ENCODE assay signal across 1 cellular context in the genomic region with DNA sequence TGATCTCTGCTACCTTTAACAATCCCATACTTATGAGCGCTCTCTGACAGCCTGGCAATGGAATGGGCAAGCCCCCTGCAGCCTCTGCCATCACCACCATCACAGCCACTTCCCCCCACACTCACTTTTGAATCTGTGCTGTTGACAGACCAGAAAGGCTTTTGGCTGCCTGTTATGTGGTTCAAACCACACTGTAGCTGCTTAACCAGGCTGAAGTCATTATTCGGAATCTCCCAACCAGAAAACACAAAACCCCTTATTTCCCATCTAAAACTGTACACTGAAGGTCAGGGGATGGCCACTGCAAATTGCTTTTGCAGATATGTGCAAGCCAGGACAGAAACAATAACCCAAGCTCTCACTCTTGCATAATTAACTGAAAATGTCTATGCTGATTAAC.
TF ChIP-seq lines count a peak whose summit lies in the region.

No MANE protein-coding gene starts in this region.

TF ChIP-seq in GM23338, 12 proteins besides CTCF, POLR2A, EP300 and RAD21 (continued from another document):
- TF ChIP-seq, protein P1, sequence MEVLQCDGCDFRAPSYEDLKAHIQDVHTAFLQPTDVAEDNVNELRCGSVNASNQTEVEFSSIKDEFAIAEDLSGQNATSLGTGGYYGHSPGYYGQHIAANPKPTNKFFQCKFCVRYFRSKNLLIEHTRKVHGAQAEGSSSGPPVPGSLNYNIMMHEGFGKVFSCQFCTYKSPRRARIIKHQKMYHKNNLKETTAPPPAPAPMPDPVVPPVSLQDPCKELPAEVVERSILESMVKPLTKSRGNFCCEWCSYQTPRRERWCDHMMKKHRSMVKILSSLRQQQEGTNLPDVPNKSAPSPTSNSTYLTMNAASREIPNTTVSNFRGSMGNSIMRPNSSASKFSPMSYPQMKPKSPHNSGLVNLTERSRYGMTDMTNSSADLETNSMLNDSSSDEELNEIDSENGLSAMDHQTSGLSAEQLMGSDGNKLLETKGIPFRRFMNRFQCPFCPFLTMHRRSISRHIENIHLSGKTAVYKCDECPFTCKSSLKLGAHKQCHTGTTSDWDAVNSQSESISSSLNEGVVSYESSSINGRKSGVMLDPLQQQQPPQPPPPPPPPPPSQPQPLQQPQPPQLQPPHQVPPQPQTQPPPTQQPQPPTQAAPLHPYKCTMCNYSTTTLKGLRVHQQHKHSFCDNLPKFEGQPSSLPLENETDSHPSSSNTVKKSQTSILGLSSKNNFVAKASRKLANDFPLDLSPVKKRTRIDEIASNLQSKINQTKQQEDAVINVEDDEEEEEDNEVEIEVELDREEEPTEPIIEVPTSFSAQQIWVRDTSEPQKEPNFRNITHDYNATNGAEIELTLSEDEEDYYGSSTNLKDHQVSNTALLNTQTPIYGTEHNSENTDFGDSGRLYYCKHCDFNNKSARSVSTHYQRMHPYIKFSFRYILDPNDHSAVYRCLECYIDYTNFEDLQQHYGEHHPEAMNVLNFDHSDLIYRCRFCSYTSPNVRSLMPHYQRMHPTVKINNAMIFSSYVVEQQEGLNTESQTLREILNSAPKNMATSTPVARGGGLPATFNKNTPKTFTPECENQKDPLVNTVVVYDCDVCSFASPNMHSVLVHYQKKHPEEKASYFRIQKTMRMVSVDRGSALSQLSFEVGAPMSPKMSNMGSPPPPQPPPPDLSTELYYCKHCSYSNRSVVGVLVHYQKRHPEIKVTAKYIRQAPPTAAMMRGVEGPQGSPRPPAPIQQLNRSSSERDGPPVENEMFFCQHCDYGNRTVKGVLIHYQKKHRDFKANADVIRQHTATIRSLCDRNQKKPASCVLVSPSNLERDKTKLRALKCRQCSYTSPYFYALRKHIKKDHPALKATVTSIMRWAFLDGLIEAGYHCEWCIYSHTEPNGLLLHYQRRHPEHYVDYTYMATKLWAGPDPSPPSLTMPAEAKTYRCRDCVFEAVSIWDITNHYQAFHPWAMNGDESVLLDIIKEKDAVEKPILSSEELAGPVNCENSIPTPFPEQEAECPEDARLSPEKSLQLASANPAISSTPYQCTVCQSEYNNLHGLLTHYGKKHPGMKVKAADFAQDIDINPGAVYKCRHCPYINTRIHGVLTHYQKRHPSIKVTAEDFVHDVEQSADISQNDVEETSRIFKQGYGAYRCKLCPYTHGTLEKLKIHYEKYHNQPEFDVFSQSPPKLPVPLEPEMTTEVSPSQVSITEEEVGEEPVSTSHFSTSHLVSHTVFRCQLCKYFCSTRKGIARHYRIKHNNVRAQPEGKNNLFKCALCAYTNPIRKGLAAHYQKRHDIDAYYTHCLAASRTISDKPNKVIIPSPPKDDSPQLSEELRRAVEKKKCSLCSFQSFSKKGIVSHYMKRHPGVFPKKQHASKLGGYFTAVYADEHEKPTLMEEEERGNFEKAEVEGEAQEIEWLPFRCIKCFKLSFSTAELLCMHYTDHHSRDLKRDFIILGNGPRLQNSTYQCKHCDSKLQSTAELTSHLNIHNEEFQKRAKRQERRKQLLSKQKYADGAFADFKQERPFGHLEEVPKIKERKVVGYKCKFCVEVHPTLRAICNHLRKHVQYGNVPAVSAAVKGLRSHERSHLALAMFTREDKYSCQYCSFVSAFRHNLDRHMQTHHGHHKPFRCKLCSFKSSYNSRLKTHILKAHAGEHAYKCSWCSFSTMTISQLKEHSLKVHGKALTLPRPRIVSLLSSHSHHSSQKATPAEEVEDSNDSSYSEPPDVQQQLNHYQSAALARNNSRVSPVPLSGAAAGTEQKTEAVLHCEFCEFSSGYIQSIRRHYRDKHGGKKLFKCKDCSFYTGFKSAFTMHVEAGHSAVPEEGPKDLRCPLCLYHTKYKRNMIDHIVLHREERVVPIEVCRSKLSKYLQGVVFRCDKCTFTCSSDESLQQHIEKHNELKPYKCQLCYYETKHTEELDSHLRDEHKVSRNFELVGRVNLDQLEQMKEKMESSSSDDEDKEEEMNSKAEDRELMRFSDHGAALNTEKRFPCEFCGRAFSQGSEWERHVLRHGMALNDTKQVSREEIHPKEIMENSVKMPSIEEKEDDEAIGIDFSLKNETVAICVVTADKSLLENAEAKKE (CRISPR knock-in tag; IDR thresholded peaks at IDR 0.05) = no peak
